1 cellular context compared by ENCODE assay signal in genomic region chr16:77967054-77968035, GRCh38.
TF ChIP-seq lines count a peak whose summit lies in the region.

No MANE protein-coding gene starts in this region.

TF ChIP-seq in SK-N-SH treated with all-trans-retinoic acid at 6 μM for 48 hours, 23 proteins besides CTCF, POLR2A, EP300 and RAD21 (continued from another document):
- no peak for TF ChIP-seq TSHZ2 (CRISPR knock-in tag; IDR thresholded peaks at IDR 0.05)
- TF ChIP-seq ARNTL (CRISPR knock-in tag; IDR thresholded peaks at IDR 0.05; ENCODE audit: borderline replicate concordance, low read depth), result no peak
- TF ChIP-seq ESRRG (CRISPR knock-in tag; IDR thresholded peaks at IDR 0.05), result no peak
- TF ChIP-seq POU6F1 (CRISPR knock-in tag; IDR thresholded peaks at IDR 0.05; ENCODE audit: borderline replicate concordance, low read depth), result no peak
- TF ChIP-seq TCF4 (CRISPR knock-in tag; IDR thresholded peaks at IDR 0.05; ENCODE audit: borderline replicate concordance), result no peak
- no peak for TF ChIP-seq GLIS3 (CRISPR knock-in tag; IDR thresholded peaks at IDR 0.05)
- TF ChIP-seq OSR1 (CRISPR knock-in tag; IDR thresholded peaks at IDR 0.05), result no peak
- no peak for TF ChIP-seq ZNF565 (CRISPR knock-in tag; conservative IDR thresholded peaks at IDR 0.05; ENCODE audit: low read depth)
- TF ChIP-seq SNAI2 (CRISPR knock-in tag; IDR thresholded peaks at IDR 0.05), result no peak
